Comparison of ENCODE assay signal across 27 cellular contexts in the genomic region with DNA sequence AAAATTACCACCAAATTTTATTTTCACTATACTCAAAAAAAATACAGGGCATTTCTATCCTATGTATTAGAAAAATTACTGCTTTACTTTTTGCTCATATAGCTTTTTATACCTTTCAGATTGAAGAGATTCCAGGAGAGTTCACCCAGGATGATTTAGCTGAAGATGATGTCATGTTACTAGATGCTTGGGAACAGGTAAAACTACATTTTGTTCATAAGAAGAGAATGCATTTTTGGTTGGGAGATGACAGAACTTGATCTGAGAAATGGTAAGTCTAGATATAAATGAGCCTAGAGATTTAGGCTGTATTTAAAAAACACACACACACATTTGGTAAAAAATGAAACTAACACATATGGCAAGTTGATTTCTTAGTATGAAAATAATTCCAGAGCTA.
"Had no signal": no experiment of that assay in that cellular context is flagged by ENCODE, and none has a peak within 500 bp of the region (broad histone marks: within the 10 kb centered on the region; RNA-seq: fewer than 3 reads in every experiment).

No MANE protein-coding gene starts in this region.

- H3K36me3 Mint-ChIP-seq: activated naive CD4-positive, alpha-beta T cell treated with anti-CD3 and anti-CD28 coated beads, Interleukin-2, amount 50 U/mL, for 72 hours; brain; natural killer cell; stimulated activated effector memory CD8-positive, alpha-beta T cell treated with anti-CD3 and anti-CD28 coated beads, Interleukin-12 subunit alpha, Interleukin-12 subunit beta, amount 100 ng/mL, for 72 hours had no signal

- H3K27me3 ChIP-seq: esophagus muscularis mucosa, gastrocnemius medialis, vagina had no signal

- ATAC-seq: activated CD4-positive, alpha-beta T cell treated with anti-CD3 and anti-CD28 coated beads for 36 hours; activated naive CD4-positive, alpha-beta T cell treated with anti-CD3 and anti-CD28 coated beads, Interleukin-2, amount 50 U/mL, for 72 hours; activated T-helper 17 cell treated with anti-CD3 and anti-CD28 coated beads, Interleukin-2, amount 50 U/mL, for 72 hours; gastrocnemius medialis; lower lobe of right lung; natural killer cell; right cardiac atrium; stimulated activated effector memory CD8-positive, alpha-beta T cell treated with anti-CD3 and anti-CD28 coated beads, Interleukin-12 subunit alpha, Interleukin-12 subunit beta, amount 100 ng/mL, for 72 hours; stimulated activated naive CD8-positive, alpha-beta T cell treated with anti-CD3 and anti-CD28 coated beads, Interleukin-15, amount 100 ng/mL, for 72 hours had no signal

- H3K9me3 ChIP-seq: esophagus muscularis mucosa, gastrocnemius medialis, lower lobe of right lung, vagina had no signal

- H3K27me3 Mint-ChIP-seq: activated CD4-positive, alpha-beta T cell treated with anti-CD3 and anti-CD28 coated beads for 36 hours; activated T-cell treated with anti-CD3 and anti-CD28 coated beads, Interleukin-2, amount 50 U/mL, for 24 hours; activated T-helper 17 cell treated with anti-CD3 and anti-CD28 coated beads, Interleukin-2, amount 50 U/mL, for 72 hours; progenitor cell of endocrine pancreas; stimulated activated naive CD8-positive, alpha-beta T cell treated with anti-CD3 and anti-CD28 coated beads, Interleukin-15, amount 100 ng/mL, for 72 hours had no signal

- H3K27ac ChIP-seq: esophagus muscularis mucosa, gastrocnemius medialis, lower lobe of right lung, vagina had no signal

- H3K36me3 ChIP-seq: esophagus muscularis mucosa, gastrocnemius medialis, lower lobe of right lung, vagina had no signal

- H3K4me3 Mint-ChIP-seq: activated B cell treated with CpG ODN at 0.5 μM for 24 hours; activated CD4-positive, alpha-beta T cell treated with anti-CD3 and anti-CD28 coated beads for 36 hours; activated T-cell treated with anti-CD3 and anti-CD28 coated beads, Interleukin-2, amount 50 U/mL, for 24 hours; activated T-helper 17 cell treated with anti-CD3 and anti-CD28 coated beads, Interleukin-2, amount 50 U/mL, for 72 hours; brain; natural killer cell; stimulated activated effector memory CD8-positive, alpha-beta T cell treated with anti-CD3 and anti-CD28 coated beads, Interleukin-12 subunit alpha, Interleukin-12 subunit beta, amount 100 ng/mL, for 72 hours; stimulated activated naive CD8-positive, alpha-beta T cell treated with anti-CD3 and anti-CD28 coated beads, Interleukin-15, amount 100 ng/mL, for 72 hours; T-helper 1 cell treated with Interleukin-12 subunit alpha and Interleukin-12 subunit beta and Interleukin-4 antibody, amounts not matched to agents 30 μg/mL and 1 μg/mL, for 36 hours had no signal

- H3K4me1 Mint-ChIP-seq: activated B cell treated with CpG ODN at 0.5 μM for 24 hours; activated CD4-positive, alpha-beta T cell treated with anti-CD3 and anti-CD28 coated beads for 36 hours; activated T-helper 17 cell treated with anti-CD3 and anti-CD28 coated beads, Interleukin-2, amount 50 U/mL, for 72 hours; natural killer cell; stimulated activated effector memory CD8-positive, alpha-beta T cell treated with anti-CD3 and anti-CD28 coated beads, Interleukin-12 subunit alpha, Interleukin-12 subunit beta, amount 100 ng/mL, for 72 hours; stimulated activated naive CD8-positive, alpha-beta T cell treated with anti-CD3 and anti-CD28 coated beads, Interleukin-15, amount 100 ng/mL, for 72 hours had no signal

- H3K4me3 ChIP-seq: esophagus muscularis mucosa, gastrocnemius medialis, lower lobe of right lung, vagina had no signal

- DNase-seq: activated B cell treated with CpG ODN at 0.5 μM for 24 hours; activated CD4-positive, alpha-beta T cell treated with anti-CD3 and anti-CD28 coated beads for 36 hours; activated CD4-positive, alpha-beta T cell treated with anti-CD3 and anti-CD28 coated beads, Interleukin-2, amount 50 U/mL, for 4 hours; activated CD8-positive, alpha-beta memory T cell treated with anti-CD3 and anti-CD28 coated beads for 24 hours; activated CD8-positive, alpha-beta memory T cell treated with anti-CD3 and anti-CD28 coated beads, Interleukin-2, amount 50 U/mL, for 4 hours; activated T-cell treated with anti-CD3 and anti-CD28 coated beads, Interleukin-2, amount 50 U/mL, for 24 hours; aorta; central memory CD4-positive, alpha-beta T cell; dermis blood vessel endothelial cell; effector CD8-positive, alpha-beta T cell; gastrocnemius medialis; hypothalamus; lower lobe of right lung; midbrain; natural killer cell; right cardiac atrium; stimulated activated CD4-positive, alpha-beta T cell treated with anti-CD3 and anti-CD28 coated beads, Interleukin-1b, Interleukin-23, amount 100 ng/mL, for 48 hours; stimulated activated naive CD8-positive, alpha-beta T cell treated with anti-CD3 and anti-CD28 coated beads, Interleukin-15, amount 100 ng/mL, for 72 hours; T1000 had no signal

- H3K4me1 ChIP-seq: gastrocnemius medialis, lower lobe of right lung had no signal

- H3K27ac Mint-ChIP-seq: activated B cell treated with CpG ODN at 0.5 μM for 24 hours; activated CD4-positive, alpha-beta T cell treated with anti-CD3 and anti-CD28 coated beads for 36 hours; activated naive CD4-positive, alpha-beta T cell treated with anti-CD3 and anti-CD28 coated beads, Interleukin-2, amount 50 U/mL, for 72 hours; activated T-cell treated with anti-CD3 and anti-CD28 coated beads, Interleukin-2, amount 50 U/mL, for 24 hours; activated T-helper 17 cell treated with anti-CD3 and anti-CD28 coated beads, Interleukin-2, amount 50 U/mL, for 72 hours; brain; natural killer cell; progenitor cell of endocrine pancreas; stimulated activated effector memory CD8-positive, alpha-beta T cell treated with anti-CD3 and anti-CD28 coated beads, Interleukin-12 subunit alpha, Interleukin-12 subunit beta, amount 100 ng/mL, for 72 hours; T-helper 1 cell treated with Interleukin-12 subunit alpha and Interleukin-12 subunit beta and Interleukin-4 antibody, amounts not matched to agents 30 μg/mL and 1 μg/mL, for 36 hours had no signal

- H3K9me3 Mint-ChIP-seq: activated B cell treated with CpG ODN at 0.5 μM for 24 hours; activated naive CD4-positive, alpha-beta T cell treated with anti-CD3 and anti-CD28 coated beads, Interleukin-2, amount 50 U/mL, for 72 hours; activated T-cell treated with anti-CD3 and anti-CD28 coated beads, Interleukin-2, amount 50 U/mL, for 24 hours; activated T-helper 17 cell treated with anti-CD3 and anti-CD28 coated beads, Interleukin-2, amount 50 U/mL, for 72 hours; brain; natural killer cell; stimulated activated effector memory CD8-positive, alpha-beta T cell treated with anti-CD3 and anti-CD28 coated beads, Interleukin-12 subunit alpha, Interleukin-12 subunit beta, amount 100 ng/mL, for 72 hours; stimulated activated naive CD8-positive, alpha-beta T cell treated with anti-CD3 and anti-CD28 coated beads, Interleukin-15, amount 100 ng/mL, for 72 hours; T-helper 1 cell treated with Interleukin-12 subunit alpha and Interleukin-12 subunit beta and Interleukin-4 antibody, amounts not matched to agents 30 μg/mL and 1 μg/mL, for 36 hours had no signal
